28 cellular contexts compared by ENCODE assay signal in the genomic region with DNA sequence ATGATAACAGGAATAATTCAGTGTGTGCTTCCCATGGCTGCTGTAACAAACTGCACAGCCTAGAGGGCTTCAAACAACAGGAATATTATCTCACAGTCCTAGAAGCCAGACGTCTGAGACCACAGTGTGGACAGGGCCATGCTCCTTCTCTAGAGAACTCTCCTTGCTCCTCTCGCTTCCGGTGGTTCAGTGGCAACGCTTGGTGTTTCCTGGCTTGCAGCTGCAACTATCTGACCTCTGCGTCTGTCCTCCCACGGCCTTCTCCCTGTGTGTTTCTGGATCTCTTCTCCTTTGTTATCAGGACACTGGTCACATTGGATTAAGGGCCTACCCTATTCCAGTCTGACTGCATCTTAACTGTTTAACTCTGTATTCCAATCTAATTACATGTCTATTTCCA.
DNase-seq lines count a peak whose midpoint lies in the region; ATAC-seq, FAIRE-seq and TF ChIP-seq lines count a peak whose summit lies in the region.
"Had no signal": no experiment of that assay in that cellular context is flagged by ENCODE, and none has a peak within 500 bp of the region (broad histone marks: within the 10 kb centered on the region; RNA-seq: fewer than 3 reads in every experiment).

No MANE protein-coding gene starts in this region.

- H2AFZ ChIP-seq in H1 (ENCODE audit: low read length) = no peak overlapping the region
- H2AFZ ChIP-seq in smooth muscle cell (ENCODE audit: low read depth) = no peak overlapping the region

- peak overlapping the region; percentile 70; the same call in 1 of the 2 replicates for H3K27ac Mint-ChIP-seq in WTC11
- no peak overlapping the region for H3K27ac Mint-ChIP-seq in activated CD4-positive, alpha-beta T cell treated with anti-CD3 and anti-CD28 coated beads for 36 hours
- H3K27ac Mint-ChIP-seq: activated CD8-positive, alpha-beta memory T cell treated with anti-CD3 and anti-CD28 coated beads, Interleukin-2, amount 10 ng/mL, durations not matched to agents 7 days and 5 days; activated naive CD4-positive, alpha-beta T cell treated with anti-CD3 and anti-CD28 coated beads, Interleukin-2, amount 10 ng/mL, durations not matched to agents 7 days and 5 days; stimulated activated memory B cell treated with anti-CD40 and anti-IgM and Interleukin-4, amounts not matched to agents 10 μg/mL and 1 μg/mL and 100 μg/mL, for 72 hours had no signal

- no peak overlapping the region for H3K14ac ChIP-seq in H1 (ENCODE audit: insufficient read length)

- CTCF ChIA-PET in WTC11 (lab: Charles Lee) (no interaction called here), H1 (lab: Charles Lee; ENCODE audit: partially characterized antibody) (no interaction called here)
- CTCF ChIA-PET in activated CD4-positive, alpha-beta T cell treated with anti-CD3 and anti-CD28 coated beads for 36 hours (lab: Charles Lee) = no interaction called here

- H3K36me3 Mint-ChIP-seq in WTC11 = no peaks in the 10 kb centered on the region
- H3K36me3 Mint-ChIP-seq in activated CD4-positive, alpha-beta T cell treated with anti-CD3 and anti-CD28 coated beads for 36 hours (ENCODE audit: low read depth) = no peaks in the 10 kb centered on the region
- H3K36me3 Mint-ChIP-seq: activated naive CD4-positive, alpha-beta T cell treated with anti-CD3 and anti-CD28 coated beads, Interleukin-2, amount 10 ng/mL, durations not matched to agents 7 days and 5 days; stimulated activated memory B cell treated with anti-CD40 and anti-IgM and Interleukin-4, amounts not matched to agents 10 μg/mL and 1 μg/mL and 100 μg/mL, for 72 hours had no signal

- no peaks in the 10 kb centered on the region for H3K9me3 Mint-ChIP-seq in WTC11
- peaks cover 2% of the 10 kb centered on the region for H3K9me3 Mint-ChIP-seq in activated CD4-positive, alpha-beta T cell treated with anti-CD3 and anti-CD28 coated beads for 36 hours (ENCODE audit: low read depth)

- peak overlapping the region; percentile 14 for H4K91ac ChIP-seq in H1 (replicated peaks; ENCODE audit: insufficient read length, low read length)

- no peaks in the 10 kb centered on the region for H3K79me1 ChIP-seq in H1 (ENCODE audit: low read depth, low read length)

- peak overlapping the region; percentile 91 for H2BK12ac ChIP-seq in H1 (ENCODE audit: low read depth, low read length)

- H3K79me2 ChIP-seq in H1 (ENCODE audit: control insufficient read depth in 1 of 2, insufficient read depth in 2 of 2, low read length in 2 of 2) (no peaks in the 10 kb centered on the region), smooth muscle cell (ENCODE audit: low read depth) (no peaks in the 10 kb centered on the region)

- POLR2A ChIA-PET in WTC11 (lab: Charles Lee) = no interaction called here
- POLR2A ChIA-PET in H1 (lab: Charles Lee; ENCODE audit: partially characterized antibody) = no interaction called here
- POLR2A ChIA-PET in activated CD4-positive, alpha-beta T cell treated with anti-CD3 and anti-CD28 coated beads for 36 hours (lab: Charles Lee) = no interaction called here

- H3K23ac ChIP-seq in H1 (ENCODE audit: insufficient read length) = no peak overlapping the region

- H2BK20ac ChIP-seq in H1 (ENCODE audit: low read length) = 0 out of 2 replicates have a peak overlapping the region, but pooled peaks have one; percentile 43

- H4K8ac ChIP-seq in H1 (ENCODE audit: extremely low read depth, insufficient read depth, low read length) = no peak overlapping the region; the same call in 1 of the 2 replicates

- no peak for DNase-seq in WTC11 (ENCODE audit: low spot score)
- DNase-seq in H1 (ENCODE audit: low read depth in 1 of 2, low spot score in 2 of 2) = no peak
- DNase-seq in islet precursor cell = peak; percentile 56
- no peak for DNase-seq in smooth muscle cell (lab: John Stamatoyannopoulos, UW; ENCODE audit: unreplicated experiment)
- no peak for DNase-seq in activated CD4-positive, alpha-beta T cell treated with anti-CD3 and anti-CD28 coated beads for 36 hours
- DNase-seq: activated CD4-positive, alpha-beta T cell treated with anti-CD3 and anti-CD28 coated beads, Interleukin-2, amount 50 U/mL, for 1 hour; activated CD8-positive, alpha-beta memory T cell treated with anti-CD3 and anti-CD28 coated beads, Interleukin-2, amount 10 ng/mL, durations not matched to agents 7 days and 5 days; activated naive CD4-positive, alpha-beta T cell treated with anti-CD3 and anti-CD28 coated beads, Interleukin-2, amount 10 ng/mL, durations not matched to agents 7 days and 5 days; amniotic stem cell; caudate nucleus; DMS79; foreskin melanocyte; mucosa of descending colon; NCI-H510A; nephron progenitor cell; NK-92 treated with Interleukin-12 subunit alpha and Interleukin-12 subunit beta, amount 100 ng/mL, for 24 hours; pancreas; PC-3; stimulated activated CD4-positive, alpha-beta T cell treated with anti-CD3 and anti-CD28 coated beads, Interleukin-4, amount 100 ng/mL, for 4 hours; substantia nigra; T-helper 9 cell; upper lobe of left lung; WERI-Rb-1 had no signal

- H3K27ac ChIP-seq in H1 (ENCODE audit: low read depth, low read length) (no peak overlapping the region), smooth muscle cell (ENCODE audit: low read depth) (peak overlapping the region; percentile 86)
- H3K27ac ChIP-seq: C4-2B, esophagus muscularis mucosa, pancreas, upper lobe of left lung, WERI-Rb-1 had no signal

- TF ChIP-seq CTCF in WTC11 (IDR thresholded peaks at IDR 0.05) (no peak), H1 (IDR thresholded peaks at IDR 0.05; ENCODE audit: control extremely low read depth in 1 of 3, insufficient read depth in 1 of 3, low read depth in 1 of 3, low read length in 3 of 3) (no peak), smooth muscle cell (IDR thresholded peaks at IDR 0.05; ENCODE audit: borderline replicate concordance, insufficient read depth, poor library complexity, severe bottlenecking) (no peak)

- no peak overlapping the region for H3K18ac ChIP-seq in H1 (ENCODE audit: extremely low read depth, low read length)

- no peak for FAIRE-seq in H1 (lab: Jason Lieb, UNC)
- FAIRE-seq: pancreas had no signal

- WGBS in H1 (ENCODE audit: extremely low coverage in 1 of 2, insufficient coverage in 1 of 2, insufficient read length in 1 of 2, insufficient replicate concordance in 2 of 2, low coverage in 1 of 2, low lambda C conversion rate in 2 of 2, missing lambda C conversion rate in 1 of 2), 2 experiments = 95% methylated on average over 6 of the region's 6 CpGs; no CpG with 5 or more reads in 1 of the 2 experiments
- 10% methylated on average over 6 of the region's 6 CpGs for WGBS in smooth muscle cell (ENCODE audit: low lambda C conversion rate)

- no peak overlapping the region for H3K4ac ChIP-seq in H1 (replicated peaks; ENCODE audit: insufficient read length, low read depth, low read length)

- H4K20me1 ChIP-seq in H1 (replicated peaks in 1 of 2; ENCODE audit: control insufficient read depth in 1 of 2, insufficient read depth in 2 of 2, low read length in 2 of 2) (no peaks in the 10 kb centered on the region), smooth muscle cell (ENCODE audit: low read depth) (no peaks in the 10 kb centered on the region)

- H3K36me3 ChIP-seq in H1 (ENCODE audit: control insufficient read depth in 2 of 4, insufficient read depth in 4 of 4, low read length in 3 of 4) (no peaks in the 10 kb centered on the region), smooth muscle cell (ENCODE audit: low read depth) (no peaks in the 10 kb centered on the region)
- H3K36me3 ChIP-seq: esophagus muscularis mucosa, pancreas, upper lobe of left lung, WERI-Rb-1 had no signal

- H3K4me3 ChIP-seq in H1 (ENCODE audit: extremely low read depth in 1 of 4, insufficient read depth in 2 of 4, low read depth in 3 of 4, low read length in 4 of 4) (no peak overlapping the region), smooth muscle cell (no peak overlapping the region)
- H3K4me3 ChIP-seq: esophagus muscularis mucosa, mucosa of descending colon, pancreas, upper lobe of left lung had no signal

- H3K9ac ChIP-seq in H1 (replicated peaks in 1 of 4; ENCODE audit: extremely low read depth in 1 of 4, low read depth in 3 of 4, low read length in 3 of 4) = no peak overlapping the region
- H3K9ac ChIP-seq in smooth muscle cell (ENCODE audit: low read depth) = peak overlapping the region; percentile 42

- intact Hi-C loops in activated CD4-positive, alpha-beta T cell treated with anti-CD3 and anti-CD28 coated beads for 36 hours (cut with DNase I, micrococcal nuclease) = no loop called here

- H3K27me3 ChIP-seq in H1 (replicated peaks in 1 of 4; ENCODE audit: control insufficient read depth in 3 of 4, extremely low read depth in 1 of 4, insufficient read depth in 3 of 4, low read length in 3 of 4) = no peaks in the 10 kb centered on the region
- H3K27me3 ChIP-seq in smooth muscle cell (ENCODE audit: low read depth) = no peaks in the 10 kb centered on the region
- H3K27me3 ChIP-seq: esophagus muscularis mucosa, pancreas, upper lobe of left lung had no signal

- peaks cover 16% of the 10 kb centered on the region for H3F3A ChIP-seq in smooth muscle cell (ENCODE audit: low read depth)

- H3K4me3 Mint-ChIP-seq in WTC11 = no peak overlapping the region
- no peak overlapping the region for H3K4me3 Mint-ChIP-seq in activated CD4-positive, alpha-beta T cell treated with anti-CD3 and anti-CD28 coated beads for 36 hours
- H3K4me3 Mint-ChIP-seq: activated CD8-positive, alpha-beta memory T cell treated with anti-CD3 and anti-CD28 coated beads, Interleukin-2, amount 10 ng/mL, durations not matched to agents 7 days and 5 days; activated naive CD4-positive, alpha-beta T cell treated with anti-CD3 and anti-CD28 coated beads, Interleukin-2, amount 10 ng/mL, durations not matched to agents 7 days and 5 days; nephron progenitor cell; stimulated activated memory B cell treated with anti-CD40 and anti-IgM and Interleukin-4, amounts not matched to agents 10 μg/mL and 1 μg/mL and 100 μg/mL, for 72 hours had no signal

- no peak for TF ChIP-seq POLR2A in H1 (IDR thresholded peaks at IDR 0.05; ENCODE audit: control extremely low read depth in 1 of 2, low read depth in 2 of 2, low read length in 2 of 2)

- no peaks in the 10 kb centered on the region for H3K23me2 ChIP-seq in H1 (ENCODE audit: low read depth, low read length)

- H3K4me2 ChIP-seq in H1 (ENCODE audit: insufficient read depth in 1 of 2, low read depth in 2 of 2, low read length in 2 of 2) (no peak overlapping the region), smooth muscle cell (peak overlapping the region; percentile 45)

- no peak for ATAC-seq in WTC11
- no peak for ATAC-seq in GM21737 (IDR thresholded peaks at IDR 0.05; ENCODE audit: unreplicated experiment)
- ATAC-seq in GM19395 (IDR thresholded peaks at IDR 0.05; ENCODE audit: unreplicated experiment) = no peak
- no peak for ATAC-seq in activated CD4-positive, alpha-beta T cell treated with anti-CD3 and anti-CD28 coated beads for 36 hours
- ATAC-seq: activated CD8-positive, alpha-beta memory T cell treated with anti-CD3 and anti-CD28 coated beads, Interleukin-2, amount 10 ng/mL, durations not matched to agents 7 days and 5 days; mucosa of descending colon; PC-3; stimulated activated memory B cell treated with anti-CD40 and anti-IgM and Interleukin-4, amounts not matched to agents 10 μg/mL and 1 μg/mL and 100 μg/mL, for 72 hours had no signal

- H4K5ac ChIP-seq in H1 (ENCODE audit: insufficient read length, low read depth, low read length) = no peak overlapping the region

- no peak for TF ChIP-seq EP300 in H1 (IDR thresholded peaks at IDR 0.05; ENCODE audit: borderline replicate concordance in 1 of 2, low read depth in 2 of 2, low read length in 2 of 2)

- H2BK15ac ChIP-seq in H1 (ENCODE audit: low read length) = 0 out of 2 replicates have a peak overlapping the region, but pooled peaks have one; percentile 65

- H3K56ac ChIP-seq in H1 (replicated peaks; ENCODE audit: insufficient read length, low read depth, low read length) = no peak overlapping the region

- TF ChIP-seq RAD21 in H1 (IDR thresholded peaks at IDR 0.05 in 1 of 2, conservative IDR thresholded peaks at IDR 0.05 in 1 of 2; ENCODE audit: low read depth in 2 of 2, low read length in 2 of 2) = no peak

- H3K9me3 ChIP-seq in H1 (ENCODE audit: insufficient read depth in 2 of 2, low read depth in 1 of 2, low read length in 1 of 2) (no peaks in the 10 kb centered on the region), smooth muscle cell (replicated peaks; ENCODE audit: low read depth) (no peaks in the 10 kb centered on the region)
- H3K9me3 ChIP-seq: esophagus muscularis mucosa, mucosa of descending colon, pancreas, upper lobe of left lung had no signal

- H2BK5ac ChIP-seq in H1 (ENCODE audit: low read depth, low read length) = no peak overlapping the region

- H3K27me3 Mint-ChIP-seq in WTC11 (ENCODE audit: low read depth) = no peaks in the 10 kb centered on the region
- peaks cover 5% of the 10 kb centered on the region for H3K27me3 Mint-ChIP-seq in activated CD4-positive, alpha-beta T cell treated with anti-CD3 and anti-CD28 coated beads for 36 hours
- H3K27me3 Mint-ChIP-seq: activated CD8-positive, alpha-beta memory T cell treated with anti-CD3 and anti-CD28 coated beads, Interleukin-2, amount 10 ng/mL, durations not matched to agents 7 days and 5 days had no signal

- H2AK5ac ChIP-seq in H1 (ENCODE audit: low read depth, low read length) = 0 out of 2 replicates have a peak overlapping the region, but pooled peaks have one; percentile 10

- H3K4me1 ChIP-seq in H1 (replicated peaks in 1 of 4; ENCODE audit: control insufficient read depth in 3 of 4, insufficient read depth in 4 of 4, low read length in 3 of 4) = peaks cover 0 to 6% (median 5%) of the 10 kb centered on the region in 4 experiments; a peak in 3 of 7 replicates
- H3K4me1 ChIP-seq in smooth muscle cell (ENCODE audit: low read depth) = peaks cover 6% of the 10 kb centered on the region
- H3K4me1 ChIP-seq: pancreas, upper lobe of left lung had no signal

- peaks cover 25% of the 10 kb centered on the region for H3K4me1 Mint-ChIP-seq in WTC11
- H3K4me1 Mint-ChIP-seq in activated CD4-positive, alpha-beta T cell treated with anti-CD3 and anti-CD28 coated beads for 36 hours = peaks cover 11% of the 10 kb centered on the region
- H3K4me1 Mint-ChIP-seq: activated naive CD4-positive, alpha-beta T cell treated with anti-CD3 and anti-CD28 coated beads, Interleukin-2, amount 10 ng/mL, durations not matched to agents 7 days and 5 days; stimulated activated memory B cell treated with anti-CD40 and anti-IgM and Interleukin-4, amounts not matched to agents 10 μg/mL and 1 μg/mL and 100 μg/mL, for 72 hours had no signal

- no peak overlapping the region for H2BK120ac ChIP-seq in H1 (replicated peaks; ENCODE audit: low read depth, low read length)
